Comparison of ENCODE assay signal across 8 cellular contexts in genomic region chr1:155063550-155064108, GRCh38. TPM values are rescaled to one million over a fixed set of nuclear protein-coding genes. Genes with fewer than 3 reads are reported as not detected.
A peak's percentile ranks its signal among the peaks of the same experiment; 100 is the strongest.
DNase-seq lines count a peak whose midpoint lies in the region; ATAC-seq and TF ChIP-seq lines count a peak whose summit lies in the region.

Gene EFNA4, plus strand, starts transcription at chr1:155063740. Its CDS starts 84 bp downstream, at chr1:155063824.

- H3K9me3 ChIP-seq in CD4-positive, CD25-positive, alpha-beta regulatory T cell (ENCODE audit: control insufficient read depth in 2 of 2, low read length in 2 of 2): no peaks in the 10 kb centered on the region
- H3K9me3 ChIP-seq in muscle layer of colon (ENCODE audit: low read length): no peaks in the 10 kb centered on the region

- ATAC-seq in CD4-positive, CD25-positive, alpha-beta regulatory T cell (ENCODE audit: low read depth in 2 of 2): peak; percentile 86
- ATAC-seq in GM19328 (IDR thresholded peaks at IDR 0.05; ENCODE audit: unreplicated experiment) (peak; percentile 69), HG03565 (IDR thresholded peaks at IDR 0.05; ENCODE audit: unreplicated experiment) (peak; percentile 47)

- peak within 1 kb of the TSS; percentile 84 for H3K4me3 ChIP-seq in CD4-positive, CD25-positive, alpha-beta regulatory T cell (ENCODE audit: low read depth, low read length)
- H3K4me3 ChIP-seq in epithelial cell of proximal tubule (ENCODE audit: low read depth, low read length) (peak within 1 kb of the TSS; percentile 93), muscle layer of colon (ENCODE audit: low read depth in 1 of 2, low read length in 2 of 2) (peak within 1 kb of the TSS; percentile 79 to 88)

- H3K27me3 ChIP-seq in CD4-positive, CD25-positive, alpha-beta regulatory T cell (ENCODE audit: control insufficient read depth, insufficient read depth, low read length): no peaks in the 10 kb centered on the region
- peaks cover 0 to 8% of the 10 kb centered on the region in 2 donors for H3K27me3 ChIP-seq in muscle layer of colon (ENCODE audit: control insufficient read depth in 1 of 2, insufficient read depth in 2 of 2, low read length in 2 of 2)

- DNase-seq in CD4-positive, CD25-positive, alpha-beta regulatory T cell: peak; percentile 78 to 93 (median 86)
- DNase-seq in OCI-M2 (lab: John Stamatoyannopoulos, UW; ENCODE audit: unreplicated experiment) (peak; percentile 41), activated T-cell treated with anti-CD3 and anti-CD28 coated beads for 4 hours (peak; percentile 77), epithelial cell of proximal tubule (ENCODE audit: low read depth) (peak; percentile 27)
- DNase-seq in stimulated activated CD8-positive, alpha-beta memory T cell treated with anti-CD3 and anti-CD28 coated beads, Interleukin-7, amount 100 ng/mL, for 4 hours (ENCODE audit: low read depth in 2 of 2): peak; percentile 60 to 78

- H3K4me3 Mint-ChIP-seq in CD4-positive, CD25-positive, alpha-beta regulatory T cell: peak within 1 kb of the TSS; percentile 91 to 97 (median 94)

- TF ChIP-seq CTCF in epithelial cell of proximal tubule (conservative IDR thresholded peaks at IDR 0.05; ENCODE audit: low read depth, low read length): no peak

- H3K4me1 Mint-ChIP-seq in CD4-positive, CD25-positive, alpha-beta regulatory T cell: peaks cover 9 to 44% (median 23%) of the 10 kb centered on the region in 4 donors

- H3K4me1 ChIP-seq in CD4-positive, CD25-positive, alpha-beta regulatory T cell (ENCODE audit: control insufficient read depth, insufficient read depth, low read length, poor library complexity, severe bottlenecking): peaks cover 41% of the 10 kb centered on the region
- peaks cover 28% of the 10 kb centered on the region for H3K4me1 ChIP-seq in muscle layer of colon (ENCODE audit: insufficient read depth, low read length)

- no peaks in the 10 kb centered on the region for H3K9me3 Mint-ChIP-seq in CD4-positive, CD25-positive, alpha-beta regulatory T cell

- no peak within 1 kb of the TSS for H3K9ac ChIP-seq in muscle layer of colon (ENCODE audit: low read length)

- H3K36me3 Mint-ChIP-seq in CD4-positive, CD25-positive, alpha-beta regulatory T cell: peaks cover 10% of the 10 kb centered on the region

- H3K27ac Mint-ChIP-seq in CD4-positive, CD25-positive, alpha-beta regulatory T cell: peak within 1 kb of the TSS; percentile 26 to 87 (median 73)

- H3K27ac ChIP-seq in CD4-positive, CD25-positive, alpha-beta regulatory T cell (ENCODE audit: insufficient read depth, low read length, poor library complexity, severe bottlenecking): peak within 1 kb of the TSS; percentile 61
- H3K27ac ChIP-seq in muscle layer of colon (ENCODE audit: low read depth, low read length): peak within 1 kb of the TSS; percentile 78

- H3K36me3 ChIP-seq in CD4-positive, CD25-positive, alpha-beta regulatory T cell (ENCODE audit: control insufficient read depth, insufficient read depth, low read length): peaks cover 3% of the 10 kb centered on the region
- H3K36me3 ChIP-seq in muscle layer of colon (ENCODE audit: insufficient read depth, low read length): peaks cover 10% of the 10 kb centered on the region

- H3K27me3 Mint-ChIP-seq in CD4-positive, CD25-positive, alpha-beta regulatory T cell: no peaks in the 10 kb centered on the region

RNA-seq across cellular contexts. Expression of gene EFNA4, which starts in this region (rescaled TPM):
- 6.1 TPM for total RNA-seq in CD4-positive, CD25-positive, alpha-beta regulatory T cell
- 1 to 10 TPM; 2.5 to 5.9 (median 4.2) TPM for polyA plus RNA-seq in CD4-positive, CD25-positive, alpha-beta regulatory T cell
- 10.8 and 24.9 TPM in 2 replicates for total RNA-seq in epithelial cell of proximal tubule

Comparison
In these comparisons a context has a peak if more than half of its experiments do, and no peak if none do; other contexts are left out.
1. Peak in every context shown above with its lines: DNase-seq, ATAC-seq, H3K4me3 ChIP-seq and H3K27ac ChIP-seq.
2. DNase-seq: peak in every context shown above with its lines; median percentile 86 in CD4-positive, CD25-positive, alpha-beta regulatory T cell; 77 in activated T-cell treated with anti-CD3 and anti-CD28 coated beads for 4 hours; 69 in stimulated activated CD8-positive, alpha-beta memory T cell treated with anti-CD3 and anti-CD28 coated beads, Interleukin-7, amount 100 ng/mL, for 4 hours; 41 in OCI-M2; 27 in epithelial cell of proximal tubule.